24 cellular contexts compared by ENCODE assay signal in the genomic region with DNA sequence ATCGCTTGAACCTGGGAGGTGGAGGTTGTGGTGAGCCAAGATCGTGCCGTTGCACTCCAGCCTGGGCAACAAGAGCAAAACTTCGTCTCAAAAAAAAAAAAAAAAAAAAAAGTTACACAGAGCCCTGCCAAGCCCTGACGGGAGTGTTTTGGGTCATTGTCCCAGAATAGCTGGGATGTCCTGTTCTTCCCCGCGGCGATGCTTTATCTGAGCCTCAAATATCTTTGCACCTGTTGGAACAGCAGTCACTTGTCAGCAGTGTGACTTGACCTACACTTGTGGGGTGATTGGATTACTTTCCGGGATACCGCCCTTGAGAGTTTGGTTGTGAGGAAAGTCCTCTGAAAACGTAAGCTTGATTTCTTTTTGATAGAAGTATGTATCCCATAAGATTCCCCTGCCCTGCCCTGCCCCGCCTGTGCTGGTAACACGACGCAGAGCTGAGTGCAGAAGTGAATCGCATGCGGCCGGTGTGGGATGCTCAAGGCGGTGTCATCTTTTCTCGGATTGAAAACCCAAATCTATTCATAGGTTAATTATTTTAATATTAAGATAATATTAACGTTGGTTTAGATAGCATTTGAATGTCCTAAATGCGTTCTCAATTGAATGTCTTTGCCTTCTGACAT.
"Had no signal": no experiment of that assay in that cellular context is flagged by ENCODE, and none has a peak within 500 bp of the region (broad histone marks: within the 10 kb centered on the region; RNA-seq: fewer than 3 reads in every experiment).

No MANE protein-coding gene starts in this region.

- H3K4me3 ChIP-seq: adrenal gland, ascending aorta, esophagus muscularis mucosa, left lung, neural progenitor cell, upper lobe of left lung had no signal

- DNase-seq: activated CD4-positive, alpha-beta T cell treated with anti-CD3 and anti-CD28 coated beads, Interleukin-2, amount 50 U/mL, for 1 hour; activated CD4-positive, CD25-positive, alpha-beta regulatory T cell treated with anti-CD3 and anti-CD28 coated beads, Interleukin-2, amount 50 U/mL, for 72 hours; activated CD8-positive, alpha-beta T cell treated with anti-CD3 and anti-CD28 coated beads, Interleukin-2, amount 10 ng/mL, durations not matched to agents 7 days and 5 days; adrenal gland; brain microvascular endothelial cell; central memory CD4-positive, alpha-beta T cell; effector memory CD4-positive, alpha-beta T cell; kidney; mammary epithelial cell; midbrain; retina; stimulated activated CD4-positive, alpha-beta T cell treated with anti-CD3 and anti-CD28 coated beads, Interleukin-12 subunit alpha, Interleukin-12 subunit beta, amount 100 ng/mL, for 4 hours; stimulated activated CD4-positive, alpha-beta T cell treated with anti-CD3 and anti-CD28 coated beads, Interleukin-4, amount 100 ng/mL, for 4 hours; stimulated activated naive CD8-positive, alpha-beta T cell treated with anti-CD3 and anti-CD28 coated beads, Interleukin-15, Interleukin-2, amounts not matched to agents 100 U/mL and 50 U/mL, for 24 hours; upper lobe of left lung had no signal

- H3K9ac ChIP-seq: neural progenitor cell had no signal

- H3K27me3 ChIP-seq: adrenal gland, ascending aorta, brain microvascular endothelial cell, esophagus muscularis mucosa, left lung, neural progenitor cell, upper lobe of left lung had no signal

- H3K27ac ChIP-seq: adrenal gland, ascending aorta, brain microvascular endothelial cell, esophagus muscularis mucosa, left lung, neural progenitor cell, upper lobe of left lung, VCaP had no signal

- H3K27me3 Mint-ChIP-seq: activated naive CD8-positive, alpha-beta T cell had no signal

- H3K9me3 ChIP-seq: adrenal gland, ascending aorta, esophagus muscularis mucosa, left lung, upper lobe of left lung had no signal

- H3K4me2 ChIP-seq: neural progenitor cell had no signal

- H3K27ac Mint-ChIP-seq: activated CD8-positive, alpha-beta T cell treated with anti-CD3 and anti-CD28 coated beads, Interleukin-2, amount 10 ng/mL, durations not matched to agents 7 days and 5 days; activated naive CD8-positive, alpha-beta T cell; neural progenitor cell had no signal

- H2AFZ ChIP-seq: neural progenitor cell had no signal

- H3K36me3 ChIP-seq: adrenal gland, brain microvascular endothelial cell, neural progenitor cell had no signal

- FAIRE-seq: colon, frontal cortex, kidney had no signal

- ATAC-seq: activated CD8-positive, alpha-beta T cell treated with anti-CD3 and anti-CD28 coated beads, Interleukin-2, amount 10 ng/mL, durations not matched to agents 7 days and 5 days; left lung; SK-N-SH treated with all-trans-retinoic acid at 6 μM for 48 hours; stimulated activated naive CD8-positive, alpha-beta T cell treated with anti-CD3 and anti-CD28 coated beads, Interleukin-15, Interleukin-2, amounts not matched to agents 100 U/mL and 50 U/mL, for 24 hours had no signal

- H3K4me1 ChIP-seq: ascending aorta, neural progenitor cell had no signal

- H3K4me3 Mint-ChIP-seq: activated CD8-positive, alpha-beta T cell treated with anti-CD3 and anti-CD28 coated beads, Interleukin-2, amount 10 ng/mL, durations not matched to agents 7 days and 5 days; activated naive CD8-positive, alpha-beta T cell; neural progenitor cell had no signal
